ENCODE assay signal across 17 cellular contexts in genomic region chr10:48779546-48780152, GRCh38.
"Had no signal": no experiment of that assay in that cellular context is flagged by ENCODE, and none has a peak within 500 bp of the region (broad histone marks: within the 10 kb centered on the region; RNA-seq: fewer than 3 reads in every experiment).

No MANE protein-coding gene starts in this region.

- H3K4me1 ChIP-seq: foreskin keratinocyte, sigmoid colon had no signal

- DNase-seq: caudate nucleus; cortex of kidney; dorsolateral prefrontal cortex; effector memory CD4-positive, alpha-beta T cell; foreskin keratinocyte; kidney; left cardiac atrium; mesendoderm; naive B cell; nephron progenitor cell; sigmoid colon; stimulated activated CD4-positive, alpha-beta T cell treated with anti-CD3 and anti-CD28 coated beads, Interleukin-2, amount 100 ng/mL, for 24 hours; stimulated activated naive CD8-positive, alpha-beta T cell treated with anti-CD3 and anti-CD28 coated beads, Interleukin-15, Interleukin-2, amounts not matched to agents 100 U/mL and 50 U/mL, for 24 hours had no signal

- H3K9me3 ChIP-seq: sigmoid colon, tibial nerve had no signal

- H3K27me3 ChIP-seq: hepatocyte, sigmoid colon, tibial nerve had no signal

- H3K4me3 ChIP-seq: dorsolateral prefrontal cortex, hepatocyte, sigmoid colon, skin epidermis, tibial nerve had no signal

- H3K36me3 ChIP-seq: sigmoid colon, tibial nerve had no signal

- H3K27ac ChIP-seq: dorsolateral prefrontal cortex, epithelial cell of prostate, foreskin keratinocyte, hepatocyte, sigmoid colon, skin epidermis, tibial nerve had no signal

- ATAC-seq: foreskin keratinocyte; left cardiac atrium; stimulated activated naive CD8-positive, alpha-beta T cell treated with anti-CD3 and anti-CD28 coated beads, Interleukin-15, Interleukin-2, amounts not matched to agents 100 U/mL and 50 U/mL, for 24 hours had no signal
